In the genomic region with DNA sequence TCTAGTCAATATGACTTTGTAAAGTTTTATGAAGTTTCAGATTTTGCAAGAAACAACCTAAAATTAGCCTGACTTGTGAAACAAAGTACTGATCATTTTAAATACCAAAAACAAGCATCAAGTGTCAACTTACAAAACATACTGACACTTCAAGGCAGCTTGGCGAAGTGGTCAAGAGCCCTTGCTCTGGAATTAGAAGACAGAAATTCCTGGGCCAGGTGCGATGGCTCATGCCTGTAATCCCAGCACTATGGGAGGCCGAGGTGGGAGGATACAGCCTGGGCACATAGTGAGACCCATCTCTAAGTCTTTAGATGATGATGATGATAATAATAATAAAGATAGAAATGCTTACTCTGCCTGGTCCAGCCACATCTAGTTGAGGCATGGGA, we compare ENCODE assay signal across 13 cellular contexts. TPM values are rescaled to one million over a fixed set of nuclear protein-coding genes. Genes with fewer than 3 reads are reported as not detected.
DNase-seq lines count a peak whose midpoint lies in the region; ATAC-seq and TF ChIP-seq lines count a peak whose summit lies in the region.
"Had no signal": no experiment of that assay in that cellular context is flagged by ENCODE, and none has a peak within 500 bp of the region (broad histone marks: within the 10 kb centered on the region; RNA-seq: fewer than 3 reads in every experiment).

No MANE protein-coding gene starts in this region.

- H3K23ac ChIP-seq in mesenchymal stem cell (ENCODE audit: low read length in 2 of 2): no peak overlapping the region

- H2BK5ac ChIP-seq in mesenchymal stem cell (ENCODE audit: low read depth, low read length, poor library complexity, severe bottlenecking): no peak overlapping the region

- H4K20me1 ChIP-seq in PC-9 (ENCODE audit: insufficient read depth): no peaks in the 10 kb centered on the region

- BruUV-seq in PC-9 (replicated peaks; lab: Mats Ljungman, UMichigan): no TSS peak

- H2AFZ ChIP-seq in PC-9 (no peak overlapping the region), mesenchymal stem cell (ENCODE audit: low read depth, low read length) (no peak overlapping the region)

- H3K27ac ChIP-seq in PC-9 (peak overlapping the region; percentile 92), coronary artery (peak overlapping the region; percentile 2 to 20), mesenchymal stem cell (ENCODE audit: low read length, poor library complexity, severe bottlenecking) (peak overlapping the region; percentile 82), ovary (no peak overlapping the region)
- H3K27ac ChIP-seq: prostate gland, testis had no signal

- no peaks in the 10 kb centered on the region for H3K9me2 ChIP-seq in PC-9 (ENCODE audit: insufficient read depth)

- H3K79me1 ChIP-seq in mesenchymal stem cell (replicated peaks; ENCODE audit: low read length, poor library complexity, severe bottlenecking): peaks cover 11% of the 10 kb centered on the region

- H3K9ac ChIP-seq in mesenchymal stem cell (ENCODE audit: low read length): peak overlapping the region; percentile 70

- no peak overlapping the region for H2BK12ac ChIP-seq in mesenchymal stem cell (ENCODE audit: low read length in 2 of 2)

- no peak for TF ChIP-seq POLR2A in ovary (IDR thresholded peaks at IDR 0.05)

- no peaks in the 10 kb centered on the region for H3K9me3 ChIP-seq in PC-9 (ENCODE audit: insufficient read depth, low read depth)
- no peaks in the 10 kb centered on the region for H3K9me3 ChIP-seq in mesenchymal stem cell (ENCODE audit: control insufficient read depth, low read length)
- no peaks in the 10 kb centered on the region for H3K9me3 ChIP-seq in ovary
- H3K9me3 ChIP-seq: prostate gland, testis had no signal

- 34% methylated on average over 3 of the region's 3 CpGs for WGBS in mesenchymal stem cell
- WGBS in ovary, 3 donors: 79 to 82% (median 81%) methylated on average over 3 of the region's 3 CpGs

- H3K79me2 ChIP-seq in PC-9 (ENCODE audit: low read depth): peaks cover 16% of the 10 kb centered on the region

- TF ChIP-seq EP300 in ovary (IDR thresholded peaks at IDR 0.05): no peak

- intact Hi-C loops in PC-9 (cut with micrococcal nuclease; ENCODE audit: unreplicated experiment): loop anchor here (5.0 kb wide), 4 partner anchors 46 to 214 kb away; a partner anchor contains a TSS
- intact Hi-C loops in ovary (cut with DNase I): loop anchor here (5.0 to 10.0 kb wide), 5 partner anchors 99 to 419 kb away; a partner anchor contains a TSS
- intact Hi-C loops in left colon (cut with DNase I, micrococcal nuclease): loop anchor here (5.0 to 10.0 kb wide), 4 partner anchors 99 to 414 kb away; a partner anchor contains a TSS

- peak overlapping the region; percentile 9 for H2AK5ac ChIP-seq in mesenchymal stem cell (ENCODE audit: low read length, severe bottlenecking)

- POLR2A ChIA-PET in PC-9 (lab: Charles Lee; ENCODE audit: unreplicated experiment): no interaction called here

- H3K4me2 ChIP-seq in PC-9: peak overlapping the region; percentile 18; the same call in 1 of the 2 replicates
- no peak overlapping the region for H3K4me2 ChIP-seq in mesenchymal stem cell (ENCODE audit: low read length, poor library complexity, severe bottlenecking)

- H2BK120ac ChIP-seq in mesenchymal stem cell (ENCODE audit: low read depth, low read length): no peak overlapping the region

- no peak overlapping the region for H4K91ac ChIP-seq in mesenchymal stem cell (ENCODE audit: low read length)

- H3K18ac ChIP-seq in mesenchymal stem cell (ENCODE audit: low read depth in 1 of 2, low read length in 2 of 2): no peak overlapping the region

- DNase-seq in ACHN (peak; percentile 63), PC-9 (no peak), coronary artery (ENCODE audit: low spot score) (no peak), mesenchymal stem cell (peak; percentile 34), ovary (no peak), left colon (no peak)
- no peak for DNase-seq in stimulated activated naive CD8-positive, alpha-beta T cell treated with anti-CD3 and anti-CD28 coated beads, Interleukin-15, Interleukin-2, amounts not matched to agents 100 U/mL and 50 U/mL, for 24 hours
- DNase-seq: activated effector memory CD4-positive, alpha-beta T cell treated with Interleukin-2 at 50 U/mL for 16 hours; NCI-H1694; NCI-H446; testis had no signal

- no peak overlapping the region for H4K8ac ChIP-seq in mesenchymal stem cell (ENCODE audit: low read length)

- H3K4me3 ChIP-seq in PC-9 (no peak overlapping the region), coronary artery (no peak overlapping the region), mesenchymal stem cell (ENCODE audit: insufficient read depth in 1 of 2, low read depth in 1 of 2, low read length in 2 of 2) (no peak overlapping the region), ovary (no peak overlapping the region)
- H3K4me3 ChIP-seq: prostate gland, testis had no signal

- ATAC-seq in stimulated activated naive CD8-positive, alpha-beta T cell treated with anti-CD3 and anti-CD28 coated beads, Interleukin-15, Interleukin-2, amounts not matched to agents 100 U/mL and 50 U/mL, for 24 hours: no peak
- ATAC-seq in GM18520 (IDR thresholded peaks at IDR 0.05; ENCODE audit: unreplicated experiment): no peak
- ATAC-seq in left colon: no peak

- H3K4ac ChIP-seq in mesenchymal stem cell (ENCODE audit: low read depth in 1 of 2, low read length in 2 of 2): no peak overlapping the region

- peaks cover 31% of the 10 kb centered on the region for H3F3A ChIP-seq in PC-9 (ENCODE audit: insufficient read depth, low read depth)

- H3K4me1 ChIP-seq in PC-9 (replicated peaks; ENCODE audit: insufficient read depth): peaks cover 43% of the 10 kb centered on the region
- H3K4me1 ChIP-seq in mesenchymal stem cell (ENCODE audit: control insufficient read depth, insufficient read depth, low read depth, low read length): peaks cover 14% of the 10 kb centered on the region
- peaks cover 6% of the 10 kb centered on the region for H3K4me1 ChIP-seq in ovary (ENCODE audit: insufficient read depth)

- no peaks in the 10 kb centered on the region for H3K27me3 ChIP-seq in PC-9 (ENCODE audit: insufficient read depth, low read depth)
- no peaks in the 10 kb centered on the region for H3K27me3 ChIP-seq in mesenchymal stem cell (ENCODE audit: control insufficient read depth in 1 of 2, insufficient read depth in 1 of 2, low read length in 2 of 2)
- H3K27me3 ChIP-seq in ovary: no peaks in the 10 kb centered on the region
- H3K27me3 ChIP-seq: testis had no signal

- H3K36me3 ChIP-seq in PC-9 (ENCODE audit: low read depth): peaks cover 2% of the 10 kb centered on the region; the same call in 1 of the 2 replicates
- H3K36me3 ChIP-seq in mesenchymal stem cell (ENCODE audit: control insufficient read depth in 1 of 2, insufficient read depth in 2 of 2, low read depth in 1 of 2, low read length in 2 of 2): peaks cover 0 to 14% of the 10 kb centered on the region in 2 experiments
- H3K36me3 ChIP-seq in ovary: no peaks in the 10 kb centered on the region
- H3K36me3 ChIP-seq: prostate gland had no signal

- in situ Hi-C loops in ACHN (cut with HindIII; ENCODE audit: low pct_ligation_motif_present, low pct_unique_long_range_greater_than_20kb, low sequenced_read_pairs): no loop called here

- TF ChIP-seq CTCF in PC-9 (conservative IDR thresholded peaks at IDR 0.05) (no peak), coronary artery (IDR thresholded peaks at IDR 0.05) (no peak), ovary (IDR thresholded peaks at IDR 0.05) (no peak)

- no peak overlapping the region for H3K14ac ChIP-seq in mesenchymal stem cell (ENCODE audit: low read length in 2 of 2)

- CTCF ChIA-PET in PC-9 (lab: Charles Lee): no interaction called here

- no peak overlapping the region for H2BK15ac ChIP-seq in mesenchymal stem cell (ENCODE audit: low read depth, poor library complexity, severe bottlenecking)

RNA-seq across cellular contexts. Expression of a gene that starts 45.4 kb away (rescaled TPM):
- total RNA-seq in PC-9 (2021): 24.2 and 26.4 TPM in 2 replicates
- polyA plus RNA-seq in mesenchymal stem cell (2013, experiment 1 of 2): 33.2 TPM
- polyA plus RNA-seq in mesenchymal stem cell (2013, experiment 2 of 2): 34.3 TPM
- 10 to 100 TPM; 29.3 to 41.4 (median 38.2) TPM for total RNA-seq in ovary
- polyA plus RNA-seq in ovary: 10 to 100 TPM; 20.2 to 42.2 TPM
- total RNA-seq in left colon: 10 to 100 TPM; 26.4 to 30.2 TPM

Comparison
In these comparisons a context has a peak if more than half of its experiments do, and no peak if none do; other contexts are left out.
1. DNase-seq: peak in ACHN (single experiment) and mesenchymal stem cell (single experiment); none in PC-9 (0 of 2), coronary artery (single experiment), stimulated activated naive CD8-positive, alpha-beta T cell treated with anti-CD3 and anti-CD28 coated beads, Interleukin-15, Interleukin-2, amounts not matched to agents 100 U/mL and 50 U/mL, for 24 hours (single experiment), ovary (0 of 5) and left colon (0 of 2).
2. H3K27ac ChIP-seq: peak in PC-9 (single experiment), coronary artery (2 of 2) and mesenchymal stem cell (single experiment); none in ovary (0 of 2).